In the genomic region with DNA sequence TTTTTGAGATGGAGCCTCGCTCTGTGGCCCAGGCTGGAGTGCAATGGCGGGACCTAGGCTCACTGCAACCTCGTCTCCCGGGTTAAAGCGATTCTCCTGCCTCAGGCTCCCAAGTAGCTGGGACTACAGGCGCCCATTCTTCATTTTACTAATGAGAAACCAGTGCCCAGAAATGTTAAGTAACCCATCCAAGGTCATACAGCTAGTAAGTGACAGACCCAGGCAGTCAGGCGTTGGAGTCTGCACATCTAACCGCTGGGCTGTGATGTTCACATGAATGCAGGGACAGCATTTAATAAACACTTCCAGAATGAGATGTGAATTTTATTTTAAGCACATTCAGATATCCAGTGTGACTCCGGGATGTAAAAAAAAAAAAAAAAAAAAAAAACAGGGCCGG, we compare ENCODE assay signal across 1 cellular context.
TF ChIP-seq lines count a peak whose summit lies in the region.

No MANE protein-coding gene starts in this region.

TF ChIP-seq in GM23338, 12 proteins besides CTCF, POLR2A, EP300 and RAD21 (continued from another document):
- no peak for TF ChIP-seq ZNF462 (CRISPR knock-in tag; IDR thresholded peaks at IDR 0.05)
- TF ChIP-seq EZH2phosphoT487 (IDR thresholded peaks at IDR 0.05; ENCODE audit: unreplicated experiment): no peak
